ENCODE assay signal across 18 cellular contexts in the genomic region with DNA sequence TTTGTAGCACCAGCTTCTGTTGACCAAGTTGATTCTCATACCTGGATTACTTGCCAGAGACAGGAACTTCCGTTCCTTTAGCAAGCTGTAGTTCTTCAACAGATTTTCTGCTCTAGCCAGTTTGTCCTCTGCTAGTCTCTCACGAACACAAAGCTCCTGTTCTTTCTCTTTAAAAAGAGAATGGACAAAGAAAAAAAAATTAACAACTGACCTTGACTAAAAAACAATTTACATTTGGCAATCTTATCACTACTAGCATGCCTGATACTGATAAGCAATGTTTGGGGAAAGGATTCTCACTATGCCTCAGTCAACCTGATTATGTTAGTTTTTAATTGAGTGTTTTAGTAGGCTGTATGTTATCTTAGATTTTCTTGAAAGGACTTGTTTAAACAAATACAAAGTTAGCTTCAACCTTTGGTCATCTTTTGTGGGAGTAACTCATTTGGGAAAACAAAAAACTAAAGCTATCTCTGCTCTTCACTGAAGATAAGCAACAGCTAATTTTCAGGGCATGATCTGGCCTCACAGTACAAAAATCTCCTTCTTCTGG. TPM values are rescaled to one million over a fixed set of nuclear protein-coding genes. Genes with fewer than 3 reads are reported as not detected.
"Had no signal": no experiment of that assay in that cellular context is flagged by ENCODE, and none has a peak within 500 bp of the region (broad histone marks: within the 10 kb centered on the region; RNA-seq: fewer than 3 reads in every experiment).

No MANE protein-coding gene starts in this region.

- H3K36me3 ChIP-seq: left lung, ovary, tibial artery had no signal

- ATAC-seq: activated naive CD4-positive, alpha-beta T cell treated with anti-CD3 and anti-CD28 coated beads, Interleukin-2, amount 50 U/mL, for 72 hours; activated T-helper 17 cell treated with anti-CD3 and anti-CD28 coated beads, Interleukin-2, amount 50 U/mL, for 72 hours; left lung; natural killer cell treated with Interleukin-12 subunit alpha and Interleukin-12 subunit beta and Interleukin-15 and Interleukin-18, amount 100 ng/mL, for 72 hours; right cardiac atrium; stimulated activated effector memory CD8-positive, alpha-beta T cell treated with anti-CD3 and anti-CD28 coated beads, Interleukin-12 subunit alpha, Interleukin-12 subunit beta, amount 100 ng/mL, for 72 hours; stimulated activated naive CD8-positive, alpha-beta T cell treated with anti-CD3 and anti-CD28 coated beads, Interleukin-15, amount 100 ng/mL, for 72 hours; T-cell had no signal

- H3K27me3 ChIP-seq: left lung, ovary, tibial artery had no signal

- H3K4me1 ChIP-seq: left lung, tibial artery had no signal

- H3K9me3 Mint-ChIP-seq: activated naive CD4-positive, alpha-beta T cell treated with anti-CD3 and anti-CD28 coated beads, Interleukin-2, amount 50 U/mL, for 72 hours; activated T-cell treated with anti-CD3 and anti-CD28 coated beads, Interleukin-2, amount 50 U/mL, for 24 hours; activated T-helper 17 cell treated with anti-CD3 and anti-CD28 coated beads, Interleukin-2, amount 50 U/mL, for 72 hours; natural killer cell treated with Interleukin-12 subunit alpha and Interleukin-12 subunit beta and Interleukin-15 and Interleukin-18, amount 100 ng/mL, for 72 hours; stimulated activated effector memory CD8-positive, alpha-beta T cell treated with anti-CD3 and anti-CD28 coated beads, Interleukin-12 subunit alpha, Interleukin-12 subunit beta, amount 100 ng/mL, for 72 hours; stimulated activated naive CD8-positive, alpha-beta T cell treated with anti-CD3 and anti-CD28 coated beads, Interleukin-15, amount 100 ng/mL, for 72 hours; T-cell; T-helper 2 cell treated with Interferon-gamma antibody and Interleukin-4, amounts not matched to agents 5 μg/mL and 100 μg/mL, for 36 hours had no signal

- H3K36me3 Mint-ChIP-seq: natural killer cell treated with Interleukin-12 subunit alpha and Interleukin-12 subunit beta and Interleukin-15 and Interleukin-18, amount 100 ng/mL, for 72 hours; T-cell had no signal

- H3K4me3 ChIP-seq: left lung, ovary, skin epidermis, tibial artery had no signal

- H3K27ac Mint-ChIP-seq: activated naive CD4-positive, alpha-beta T cell treated with anti-CD3 and anti-CD28 coated beads, Interleukin-2, amount 50 U/mL, for 72 hours; activated T-cell treated with anti-CD3 and anti-CD28 coated beads, Interleukin-2, amount 50 U/mL, for 24 hours; activated T-helper 17 cell treated with anti-CD3 and anti-CD28 coated beads, Interleukin-2, amount 50 U/mL, for 72 hours; natural killer cell treated with Interleukin-12 subunit alpha and Interleukin-12 subunit beta and Interleukin-15 and Interleukin-18, amount 100 ng/mL, for 72 hours; stimulated activated effector memory CD8-positive, alpha-beta T cell treated with anti-CD3 and anti-CD28 coated beads, Interleukin-12 subunit alpha, Interleukin-12 subunit beta, amount 100 ng/mL, for 72 hours; stimulated activated naive CD8-positive, alpha-beta T cell treated with anti-CD3 and anti-CD28 coated beads, Interleukin-15, amount 100 ng/mL, for 72 hours; T-cell; T-helper 2 cell treated with Interferon-gamma antibody and Interleukin-4, amounts not matched to agents 5 μg/mL and 100 μg/mL, for 36 hours had no signal

- H3K27ac ChIP-seq: left lung, ovary, skin epidermis, tibial artery had no signal

- H3K4me3 Mint-ChIP-seq: activated T-cell treated with anti-CD3 and anti-CD28 coated beads, Interleukin-2, amount 50 U/mL, for 24 hours; activated T-helper 17 cell treated with anti-CD3 and anti-CD28 coated beads, Interleukin-2, amount 50 U/mL, for 72 hours; natural killer cell treated with Interleukin-12 subunit alpha and Interleukin-12 subunit beta and Interleukin-15 and Interleukin-18, amount 100 ng/mL, for 72 hours; stimulated activated effector memory CD8-positive, alpha-beta T cell treated with anti-CD3 and anti-CD28 coated beads, Interleukin-12 subunit alpha, Interleukin-12 subunit beta, amount 100 ng/mL, for 72 hours; stimulated activated naive CD8-positive, alpha-beta T cell treated with anti-CD3 and anti-CD28 coated beads, Interleukin-15, amount 100 ng/mL, for 72 hours; T-cell; T-helper 2 cell treated with Interferon-gamma antibody and Interleukin-4, amounts not matched to agents 5 μg/mL and 100 μg/mL, for 36 hours had no signal

- H3K27me3 Mint-ChIP-seq: activated T-cell treated with anti-CD3 and anti-CD28 coated beads, Interleukin-2, amount 50 U/mL, for 24 hours; activated T-helper 17 cell treated with anti-CD3 and anti-CD28 coated beads, Interleukin-2, amount 50 U/mL, for 72 hours; natural killer cell treated with Interleukin-12 subunit alpha and Interleukin-12 subunit beta and Interleukin-15 and Interleukin-18, amount 100 ng/mL, for 72 hours; stimulated activated naive CD8-positive, alpha-beta T cell treated with anti-CD3 and anti-CD28 coated beads, Interleukin-15, amount 100 ng/mL, for 72 hours had no signal

- DNase-seq: activated CD8-positive, alpha-beta memory T cell treated with anti-CD3 and anti-CD28 coated beads, Interleukin-2, amount 50 U/mL, for 4 hours; activated T-cell treated with anti-CD3 and anti-CD28 coated beads, Interleukin-2, amount 50 U/mL, for 24 hours; foreskin fibroblast; kidney; left lung; ovary; right cardiac atrium; stimulated activated CD4-positive, alpha-beta T cell treated with anti-CD3 and anti-CD28 coated beads, Interleukin-2, amount 100 ng/mL, for 24 hours; stimulated activated naive CD8-positive, alpha-beta T cell treated with anti-CD3 and anti-CD28 coated beads, Interleukin-15, amount 100 ng/mL, for 72 hours; T-cell; tibial artery had no signal

- H3K4me1 Mint-ChIP-seq: activated T-helper 17 cell treated with anti-CD3 and anti-CD28 coated beads, Interleukin-2, amount 50 U/mL, for 72 hours; stimulated activated effector memory CD8-positive, alpha-beta T cell treated with anti-CD3 and anti-CD28 coated beads, Interleukin-12 subunit alpha, Interleukin-12 subunit beta, amount 100 ng/mL, for 72 hours; stimulated activated naive CD8-positive, alpha-beta T cell treated with anti-CD3 and anti-CD28 coated beads, Interleukin-15, amount 100 ng/mL, for 72 hours; T-cell had no signal

- FAIRE-seq: endometrium, kidney had no signal

- H3K9me3 ChIP-seq: left lung, ovary, tibial artery had no signal

RNA-seq across cellular contexts. Expression of a gene that starts 8.3 kb away (rescaled TPM):
- polyA plus RNA-seq: right cardiac atrium had no signal
